ENCODE assay signal across 22 cellular contexts in genomic region chr2:43880952-43881351, GRCh38. TPM values are rescaled to one million over a fixed set of nuclear protein-coding genes. Genes with fewer than 3 reads are reported as not detected.
DNase-seq lines count a peak whose midpoint lies in the region; ATAC-seq, FAIRE-seq and TF ChIP-seq lines count a peak whose summit lies in the region.
"Had no signal": no experiment of that assay in that cellular context is flagged by ENCODE, and none has a peak within 500 bp of the region (broad histone marks: within the 10 kb centered on the region; RNA-seq: fewer than 3 reads in every experiment).

No MANE protein-coding gene starts in this region.

- TF ChIP-seq RAD21 in K562 (CRISPR knock-in tag; conservative IDR thresholded peaks at IDR 0.05 in 1 of 2, IDR thresholded peaks at IDR 0.05 in 1 of 2) = no peak

- intact Hi-C loops in activated CD4-positive, alpha-beta T cell treated with anti-CD3 and anti-CD28 coated beads, Interleukin-2, amount 10 ng/mL, durations not matched to agents 24 days and 14 days (cut with micrococcal nuclease) = no loop called here
- intact Hi-C loops in K562 (cut with micrococcal nuclease) = no loop called here
- intact Hi-C loops in right lobe of liver (cut with DNase I) = no loop called here

- no peaks in the 10 kb centered on the region for H3K4me1 ChIP-seq in K562 (replicated peaks in 1 of 2; ENCODE audit: control insufficient read depth in 2 of 2, insufficient read depth in 2 of 2, low read length in 2 of 2)
- peaks cover 0 to 36% (median 17%) of the 10 kb centered on the region in 4 donors for H3K4me1 ChIP-seq in right lobe of liver
- no peaks in the 10 kb centered on the region for H3K4me1 ChIP-seq in effector memory CD4-positive, alpha-beta T cell (ENCODE audit: control insufficient read depth, insufficient read depth, low read length, poor library complexity, severe bottlenecking)

- H3K79me2 ChIP-seq in K562 (ENCODE audit: control insufficient read depth, insufficient read depth, low read length) = no peaks in the 10 kb centered on the region

- no peak for TF ChIP-seq CTCF in K562 (IDR thresholded peaks at IDR 0.05 in 2 of 3, conservative IDR thresholded peaks at IDR 0.05 in 1 of 3; ENCODE audit: insufficient read depth in 2 of 3, low read depth in 1 of 3, low read length in 3 of 3)
- TF ChIP-seq CTCF in right lobe of liver (IDR thresholded peaks at IDR 0.05) = no peak

- no peaks in the 10 kb centered on the region for H3K9me1 ChIP-seq in K562 (ENCODE audit: control insufficient read depth, insufficient read depth, low read length)

- WGBS in K562 (ENCODE audit: insufficient coverage, low coverage, missing lambda C conversion rate) = 15% methylated on average over 5 of the region's 5 CpGs
- WGBS in right lobe of liver (ENCODE audit: insufficient coverage, low coverage, low lambda C conversion rate, missing lambda C conversion rate) = 55% methylated on average over 3 of the region's 5 CpGs

- H3K36me3 ChIP-seq in K562 (ENCODE audit: control insufficient read depth, insufficient read depth, low read length) (no peaks in the 10 kb centered on the region), right lobe of liver (peaks cover 0 to 23% (median 7%) of the 10 kb centered on the region in 4 donors)
- no peaks in the 10 kb centered on the region for H3K36me3 ChIP-seq in effector memory CD4-positive, alpha-beta T cell (ENCODE audit: control insufficient read depth, insufficient read depth, low read length)

- BruUV-seq in K562 (replicated peaks; lab: Mats Ljungman, UMichigan) = no TSS peak

- H3K36me3 Mint-ChIP-seq in activated CD4-positive, alpha-beta T cell treated with anti-CD3 and anti-CD28 coated beads, Interleukin-2, amount 10 ng/mL, durations not matched to agents 24 days and 14 days (ENCODE audit: low read depth) = peaks cover 1% of the 10 kb centered on the region
- H3K36me3 Mint-ChIP-seq in activated CD4-positive, alpha-beta memory T cell treated with anti-CD3 and anti-CD28 coated beads, Interleukin-2, amount 10 ng/mL, durations not matched to agents 7 days and 5 days (ENCODE audit: low read depth) = no peaks in the 10 kb centered on the region

- in situ Hi-C loops in K562 (cut with MboI) = no loop called here

- no peak overlapping the region for H3K27ac Mint-ChIP-seq in activated CD4-positive, alpha-beta T cell treated with anti-CD3 and anti-CD28 coated beads, Interleukin-2, amount 10 ng/mL, durations not matched to agents 24 days and 14 days
- no peak overlapping the region for H3K27ac Mint-ChIP-seq in activated CD4-positive, alpha-beta memory T cell treated with anti-CD3 and anti-CD28 coated beads, Interleukin-2, amount 10 ng/mL, durations not matched to agents 7 days and 5 days
- H3K27ac Mint-ChIP-seq: CD14-positive monocyte; CD8-positive, alpha-beta T cell; HFFc6 had no signal

- H3K4me1 Mint-ChIP-seq in activated CD4-positive, alpha-beta T cell treated with anti-CD3 and anti-CD28 coated beads, Interleukin-2, amount 10 ng/mL, durations not matched to agents 24 days and 14 days = peaks cover 2% of the 10 kb centered on the region
- peaks cover 2% of the 10 kb centered on the region for H3K4me1 Mint-ChIP-seq in activated CD4-positive, alpha-beta memory T cell treated with anti-CD3 and anti-CD28 coated beads, Interleukin-2, amount 10 ng/mL, durations not matched to agents 7 days and 5 days

- H3K27ac ChIP-seq in K562 (ENCODE audit: extremely low read depth, low read depth, low read length) = no peak overlapping the region
- peak overlapping the region in 2 of 3 donors; percentile 24 to 59 for H3K27ac ChIP-seq in right lobe of liver
- H3K27ac ChIP-seq in effector memory CD4-positive, alpha-beta T cell (ENCODE audit: insufficient read depth, low read length, poor library complexity, severe bottlenecking) = no peak overlapping the region
- H3K27ac ChIP-seq: 22Rv1 had no signal

- H4K20me1 ChIP-seq in K562 (replicated peaks; ENCODE audit: control insufficient read depth, insufficient read depth, low read length) = peaks cover 4% of the 10 kb centered on the region; the same call in 1 of the 2 replicates

- no peak for FAIRE-seq in K562 (lab: Jason Lieb, UNC)
- FAIRE-seq: GM18507, HTR-8/SVneo had no signal

- H3K4me3 Mint-ChIP-seq in activated CD4-positive, alpha-beta T cell treated with anti-CD3 and anti-CD28 coated beads, Interleukin-2, amount 10 ng/mL, durations not matched to agents 24 days and 14 days = no peak overlapping the region
- H3K4me3 Mint-ChIP-seq in activated CD4-positive, alpha-beta memory T cell treated with anti-CD3 and anti-CD28 coated beads, Interleukin-2, amount 10 ng/mL, durations not matched to agents 7 days and 5 days = no peak overlapping the region
- H3K4me3 Mint-ChIP-seq: CD14-positive monocyte; CD8-positive, alpha-beta T cell; HFFc6 had no signal

- POLR2A ChIA-PET in K562 (lab: Yijun Ruan, JAX) = interaction anchor here (0.7 kb wide), 1 partner anchor 26 kb away, joined by 3 read pairs; no protein-coding TSS in a partner anchor
- POLR2A ChIA-PET in activated CD4-positive, alpha-beta memory T cell treated with anti-CD3 and anti-CD28 coated beads, Interleukin-2, amount 10 ng/mL, durations not matched to agents 7 days and 5 days (lab: Charles Lee) = no interaction called here

- H3K27me3 ChIP-seq in K562 (ENCODE audit: control insufficient read depth in 2 of 2, insufficient read depth in 2 of 2, low read length in 2 of 2) = peaks cover 2 to 17% of the 10 kb centered on the region in 2 experiments; a peak in 3 of 5 replicates
- H3K27me3 ChIP-seq in right lobe of liver = no peaks in the 10 kb centered on the region
- no peaks in the 10 kb centered on the region for H3K27me3 ChIP-seq in effector memory CD4-positive, alpha-beta T cell (replicated peaks; ENCODE audit: control insufficient read depth, insufficient read depth, low read length, poor library complexity, severe bottlenecking)

- H3K4me3 ChIP-seq in K562 (no peak overlapping the region), right lobe of liver (no peak overlapping the region)
- H3K4me3 ChIP-seq in effector memory CD4-positive, alpha-beta T cell (ENCODE audit: insufficient read depth, low read depth, low read length, poor library complexity, severe bottlenecking) = no peak overlapping the region
- H3K4me3 ChIP-seq: HAP-1 had no signal

- TF ChIP-seq POLR2A in K562 (conservative IDR thresholded peaks at IDR 0.05) (no peak), right lobe of liver (IDR thresholded peaks at IDR 0.05) (no peak)

- DNase-seq in activated CD4-positive, alpha-beta T cell treated with anti-CD3 and anti-CD28 coated beads, Interleukin-2, amount 10 ng/mL, durations not matched to agents 24 days and 14 days = peak; percentile 41
- DNase-seq in activated CD4-positive, alpha-beta T cell treated with anti-CD3 and anti-CD28 coated beads for 1 hour = no peak
- DNase-seq in K562 (ENCODE audit: extremely low read depth in 1 of 4, low spot score in 3 of 4) (peak in 2 of 4 experiments; percentile 0 to 2), right lobe of liver (no peak), DMS 273 (lab: John Stamatoyannopoulos, UW; ENCODE audit: unreplicated experiment) (no peak)
- no peak for DNase-seq in activated CD4-positive, alpha-beta memory T cell treated with anti-CD3 and anti-CD28 coated beads, Interleukin-2, amount 10 ng/mL, durations not matched to agents 7 days and 5 days
- no peak for DNase-seq in effector memory CD4-positive, alpha-beta T cell
- DNase-seq in stimulated activated CD4-positive, alpha-beta T cell treated with anti-CD3 and anti-CD28 coated beads, Interleukin-4, amount 100 ng/mL, for 1 hour = no peak
- DNase-seq: CD8-positive, alpha-beta T cell; COR-L47; DMS53; GF-D8; GOT3; KBM-7 had no signal

- no peaks in the 10 kb centered on the region for H3K9me3 Mint-ChIP-seq in activated CD4-positive, alpha-beta T cell treated with anti-CD3 and anti-CD28 coated beads, Interleukin-2, amount 10 ng/mL, durations not matched to agents 24 days and 14 days
- H3K9me3 Mint-ChIP-seq in activated CD4-positive, alpha-beta memory T cell treated with anti-CD3 and anti-CD28 coated beads, Interleukin-2, amount 10 ng/mL, durations not matched to agents 7 days and 5 days = no peaks in the 10 kb centered on the region
- H3K9me3 Mint-ChIP-seq: CD14-positive monocyte; CD8-positive, alpha-beta T cell; HFFc6 had no signal

- H3K9ac ChIP-seq in K562 (ENCODE audit: insufficient read depth in 1 of 2, low read depth in 2 of 2, low read length in 2 of 2) = no peak overlapping the region

- H2AFZ ChIP-seq in K562 (ENCODE audit: low read depth, low read length) = no peak overlapping the region

- H3K27me3 Mint-ChIP-seq in activated CD4-positive, alpha-beta T cell treated with anti-CD3 and anti-CD28 coated beads, Interleukin-2, amount 10 ng/mL, durations not matched to agents 24 days and 14 days = no peaks in the 10 kb centered on the region
- H3K27me3 Mint-ChIP-seq in activated CD4-positive, alpha-beta memory T cell treated with anti-CD3 and anti-CD28 coated beads, Interleukin-2, amount 10 ng/mL, durations not matched to agents 7 days and 5 days = no peaks in the 10 kb centered on the region

- CTCF ChIA-PET in K562 (lab: Yijun Ruan, JAX; ENCODE audit: low intra/inter-chr PET ratio) = no interaction called here
- CTCF ChIA-PET in activated CD4-positive, alpha-beta memory T cell treated with anti-CD3 and anti-CD28 coated beads, Interleukin-2, amount 10 ng/mL, durations not matched to agents 7 days and 5 days (lab: Charles Lee) = no interaction called here

- H3K9me3 ChIP-seq in K562 (replicated peaks; ENCODE audit: control insufficient read depth, insufficient read depth, low read depth, low read length) (no peaks in the 10 kb centered on the region), right lobe of liver (no peaks in the 10 kb centered on the region)
- no peaks in the 10 kb centered on the region for H3K9me3 ChIP-seq in effector memory CD4-positive, alpha-beta T cell (ENCODE audit: control insufficient read depth, low read length)
- H3K9me3 ChIP-seq: HAP-1 had no signal

- H3K4me2 ChIP-seq in K562 (ENCODE audit: insufficient read depth, low read length) = no peak overlapping the region

- ATAC-seq in K562 (no peak), right lobe of liver (peak; percentile 3 to 9 (median 4))
- ATAC-seq: CD8-positive, alpha-beta T cell had no signal

- no peak for TF ChIP-seq EP300 in K562 (IDR thresholded peaks at IDR 0.05; ENCODE audit: low read length)

RNA-seq across cellular contexts. Expression of gene ABCG8, which starts 42.2 kb away (rescaled TPM):
- total RNA-seq in activated CD4-positive, alpha-beta T cell treated with anti-CD3 and anti-CD28 coated beads, Interleukin-2, amount 10 ng/mL, durations not matched to agents 24 days and 14 days = not detected in 2 replicates
- total RNA-seq in K562 (2011; cell fraction: chromatin; rRNA removed; ENCODE audit: low replicate concordance) = not detected in 2 replicates
- total RNA-seq in K562 (2011; cell fraction: nucleolus; rRNA removed) = not detected in 2 replicates
- not detected in 2 replicates for total RNA-seq in K562 (2011; cell fraction: nucleoplasm; rRNA removed)
- total RNA-seq in K562 (2014; rRNA removed) = not detected in 2 replicates
- not detected in 2 replicates for total RNA-seq in K562 (2014; rRNA removed; fragmentation: Illumina TruSeq; extraction: Trizol)
- total RNA-seq in K562 (2015; rRNA removed; fragmentation: Illumina TruSeq; extraction: Trizol) = not detected in 2 replicates
- not detected in 2 replicates for total RNA-seq in K562 (2021)
- polyA plus RNA-seq in K562 (2011; rRNA removed) = not detected in 2 replicates
- not detected in 2 replicates for polyA plus RNA-seq in K562 (2011; cell fraction: cytosol; rRNA removed)
- polyA plus RNA-seq in K562 (2011; cell fraction: nucleus; rRNA removed) = not detected in 2 replicates
- 0.01 TPM in 1 of 2 replicates, not detected in the other for polyA plus RNA-seq in K562 (2012)
- polyA plus RNA-seq in K562 (2014; fragmentation: Illumina TruSeq; extraction: Trizol) = not detected in 2 replicates
- not detected for polyA plus RNA-seq in K562 (2014; fragmentation: Nextera tagmentation; extraction: Ambion mirVana)
- polyA plus RNA-seq in K562 (2014; rRNA removed) = not detected in 2 replicates
- not detected in 2 replicates for polyA minus RNA-seq in K562 (2011; rRNA and poly(A)+ RNA removed)
- polyA minus RNA-seq in K562 (2011; cell fraction: cytosol; rRNA and poly(A)+ RNA removed) = not detected in 2 replicates
- polyA minus RNA-seq in K562 (2011; cell fraction: nucleus; rRNA and poly(A)+ RNA removed) = not detected in 2 replicates
- total RNA-seq in right lobe of liver = 100 to 1,000 TPM in 1 of 6 experiments, 10 to 100 TPM in 5; 30.1 to 116 (median 49.0) TPM
- total RNA-seq in activated CD4-positive, alpha-beta memory T cell treated with anti-CD3 and anti-CD28 coated beads, Interleukin-2, amount 10 ng/mL, durations not matched to agents 7 days and 5 days = not detected
- total RNA-seq: A673; CD8-positive, alpha-beta T cell; HFFc6 had no signal
- polyA plus RNA-seq: BJ, CD14-positive monocyte had no signal

RNA-seq across cellular contexts. Expression of gene ABCG5, which starts 42.3 kb away (rescaled TPM):
- not detected in 2 replicates for total RNA-seq in activated CD4-positive, alpha-beta T cell treated with anti-CD3 and anti-CD28 coated beads, Interleukin-2, amount 10 ng/mL, durations not matched to agents 24 days and 14 days
- total RNA-seq in K562 (2011; cell fraction: chromatin; rRNA removed; ENCODE audit: low replicate concordance) = not detected in 2 replicates
- total RNA-seq in K562 (2011; cell fraction: nucleolus; rRNA removed) = not detected in 2 replicates
- not detected in 2 replicates for total RNA-seq in K562 (2011; cell fraction: nucleoplasm; rRNA removed)
- not detected in 2 replicates for total RNA-seq in K562 (2014; rRNA removed)
- total RNA-seq in K562 (2014; rRNA removed; fragmentation: Illumina TruSeq; extraction: Trizol) = not detected in 2 replicates
- total RNA-seq in K562 (2015; rRNA removed; fragmentation: Illumina TruSeq; extraction: Trizol) = not detected in 2 replicates
- total RNA-seq in K562 (2021) = not detected in 2 replicates
- not detected in 2 replicates for polyA plus RNA-seq in K562 (2011; rRNA removed)
- not detected in 2 replicates for polyA plus RNA-seq in K562 (2011; cell fraction: cytosol; rRNA removed)
- not detected in 2 replicates for polyA plus RNA-seq in K562 (2011; cell fraction: nucleus; rRNA removed)
- polyA plus RNA-seq in K562 (2012) = 0.03 and 0.05 TPM in 2 replicates
- not detected in 2 replicates for polyA plus RNA-seq in K562 (2014; fragmentation: Illumina TruSeq; extraction: Trizol)
- under 1 TPM; 0.01 TPM for polyA plus RNA-seq in K562 (2014; fragmentation: Nextera tagmentation; extraction: Ambion mirVana)
- polyA plus RNA-seq in K562 (2014; rRNA removed) = not detected in 2 replicates
- not detected in 2 replicates for polyA minus RNA-seq in K562 (2011; rRNA and poly(A)+ RNA removed)
- polyA minus RNA-seq in K562 (2011; cell fraction: cytosol; rRNA and poly(A)+ RNA removed) = not detected in 2 replicates
- polyA minus RNA-seq in K562 (2011; cell fraction: nucleus; rRNA and poly(A)+ RNA removed) = not detected in 2 replicates
- total RNA-seq in right lobe of liver = 10 to 100 TPM; 15.3 to 63.5 (median 35.4) TPM
- not detected for total RNA-seq in activated CD4-positive, alpha-beta memory T cell treated with anti-CD3 and anti-CD28 coated beads, Interleukin-2, amount 10 ng/mL, durations not matched to agents 7 days and 5 days
- total RNA-seq: A673; CD8-positive, alpha-beta T cell; HFFc6 had no signal
- polyA plus RNA-seq: BJ, CD14-positive monocyte had no signal

Comparison
In these comparisons a context has a peak if more than half of its experiments do, and no peak if none do; other contexts are left out.
1. H3K27ac ChIP-seq: peak in right lobe of liver (2 of 3); none in K562 (single experiment) and effector memory CD4-positive, alpha-beta T cell (single experiment).
2. RNA of gene ABCG8, which starts 42.2 kb away (total RNA-seq): 30.1 to 116 TPM in right lobe of liver; not detected in activated CD4-positive, alpha-beta T cell treated with anti-CD3 and anti-CD28 coated beads, Interleukin-2, amount 10 ng/mL, durations not matched to agents 24 days and 14 days, not detected in K562 and not detected in activated CD4-positive, alpha-beta memory T cell treated with anti-CD3 and anti-CD28 coated beads, Interleukin-2, amount 10 ng/mL, durations not matched to agents 7 days and 5 days; every median in the first group is over 10 times any median in the second.
3. RNA of gene ABCG5, which starts 42.3 kb away (total RNA-seq): 15.3 to 63.5 TPM in right lobe of liver; not detected in activated CD4-positive, alpha-beta T cell treated with anti-CD3 and anti-CD28 coated beads, Interleukin-2, amount 10 ng/mL, durations not matched to agents 24 days and 14 days, not detected in K562 and not detected in activated CD4-positive, alpha-beta memory T cell treated with anti-CD3 and anti-CD28 coated beads, Interleukin-2, amount 10 ng/mL, durations not matched to agents 7 days and 5 days; every median in the first group is over 10 times any median in the second.